8 cellular contexts compared by ENCODE assay signal in genomic region chr17:39926588-39927100, GRCh38. TPM values are rescaled to one million over a fixed set of nuclear protein-coding genes. Genes with fewer than 3 reads are reported as not detected.
DNase-seq lines count a peak whose midpoint lies in the region; ATAC-seq and TF ChIP-seq lines count a peak whose summit lies in the region.

No MANE protein-coding gene starts in this region.

- intact Hi-C loops in naive thymus-derived CD4-positive, alpha-beta T cell (cut with micrococcal nuclease) = loop anchor here (1.0 to 5.0 kb wide), 19 partner anchors 9 to 465 kb away; partner anchors contain the start of genes PSMD3 (in 2 of the 2), STARD3 (in 2 of the 2), CDK12 (in 1 of the 2) and IKZF3 (in 1 of the 2)
- intact Hi-C loops in testis (cut with DNase I; ENCODE audit: low total_unique reads) = no loop called here

- ATAC-seq in activated CD8-positive, alpha-beta memory T cell treated with anti-CD3 and anti-CD28 coated beads, Interleukin-2, amount 10 ng/mL, durations not matched to agents 7 days and 5 days = peak; percentile 64
- ATAC-seq in naive thymus-derived CD4-positive, alpha-beta T cell = peak; percentile 68

- 0 to 4% methylated on average over 5 to 15 of the region's 15 CpGs for WGBS in testis, 2 donors

- CTCF ChIA-PET in AG04449 (lab: Yijun Ruan, JAX) = interaction anchor here (0.6 to 1.9 kb wide), 6 partner anchors 11 to 53 kb away, joined by 3 to 11 read pairs (median 3); partner anchors contain the start of gene PSMD3
- CTCF ChIA-PET in activated CD8-positive, alpha-beta memory T cell treated with anti-CD3 and anti-CD28 coated beads, Interleukin-2, amount 10 ng/mL, durations not matched to agents 7 days and 5 days (lab: Charles Lee) = interaction anchor here (0.6 to 2.4 kb wide), 10 partner anchors 13 to 171 kb away, joined by 3 to 13 read pairs (median 3); partner anchors contain the start of gene PSMD3
- CTCF ChIA-PET in naive thymus-derived CD4-positive, alpha-beta T cell (lab: Charles Lee) = interaction anchor here (0.6 to 1.6 kb wide), 6 partner anchors 16 to 107 kb away, joined by 3 to 7 read pairs (median 3); partner anchors contain the start of gene PSMD3

- H3K27me3 Mint-ChIP-seq in activated CD8-positive, alpha-beta memory T cell treated with anti-CD3 and anti-CD28 coated beads, Interleukin-2, amount 10 ng/mL, durations not matched to agents 7 days and 5 days = no peaks in the 10 kb centered on the region
- H3K27me3 Mint-ChIP-seq in naive thymus-derived CD4-positive, alpha-beta T cell = no peaks in the 10 kb centered on the region

- H3K4me3 ChIP-seq in AG04449 (ENCODE audit: low read depth, low read length) (peak overlapping the region; percentile 82), epithelial cell of proximal tubule (ENCODE audit: low read depth, low read length) (peak overlapping the region; percentile 86), testis (peak overlapping the region; percentile 88 to 89)
- peak overlapping the region; percentile 82 for H3K4me3 ChIP-seq in naive thymus-derived CD4-positive, alpha-beta T cell (ENCODE audit: low read length)

- no peaks in the 10 kb centered on the region for H3K9me3 ChIP-seq in naive thymus-derived CD4-positive, alpha-beta T cell (ENCODE audit: control insufficient read depth in 2 of 3, low read length in 3 of 3)
- H3K9me3 ChIP-seq in testis = no peaks in the 10 kb centered on the region

- TF ChIP-seq POLR2A in GM18951 (IDR thresholded peaks at IDR 0.05; ENCODE audit: extremely low read depth, insufficient read depth, insufficient read length) (peak; percentile 30), testis (IDR thresholded peaks at IDR 0.05) (no peak)

- H3K36me3 Mint-ChIP-seq in activated CD8-positive, alpha-beta memory T cell treated with anti-CD3 and anti-CD28 coated beads, Interleukin-2, amount 10 ng/mL, durations not matched to agents 7 days and 5 days = peaks cover 31% of the 10 kb centered on the region
- H3K36me3 Mint-ChIP-seq in naive thymus-derived CD4-positive, alpha-beta T cell = peaks cover 8 to 37% (median 16%) of the 10 kb centered on the region in 5 donors

- H3K27me3 ChIP-seq in naive thymus-derived CD4-positive, alpha-beta T cell (ENCODE audit: control insufficient read depth in 2 of 2, insufficient read depth in 2 of 2, low read length in 2 of 2) = no peaks in the 10 kb centered on the region
- H3K27me3 ChIP-seq in testis = no peaks in the 10 kb centered on the region

- peaks cover 54 to 57% of the 10 kb centered on the region in 2 donors for H3K4me1 ChIP-seq in naive thymus-derived CD4-positive, alpha-beta T cell (ENCODE audit: control insufficient read depth in 2 of 2, insufficient read depth in 2 of 2, low read length in 2 of 2)
- H3K4me1 ChIP-seq in testis = peaks cover 18% of the 10 kb centered on the region

- peak overlapping the region; percentile 88 for H3K4me3 Mint-ChIP-seq in activated CD8-positive, alpha-beta memory T cell treated with anti-CD3 and anti-CD28 coated beads, Interleukin-2, amount 10 ng/mL, durations not matched to agents 7 days and 5 days
- H3K4me3 Mint-ChIP-seq in naive thymus-derived CD4-positive, alpha-beta T cell = peak overlapping the region; percentile 90 to 98 (median 92)

- POLR2A ChIA-PET in AG04449 (lab: Yijun Ruan, JAX) = no interaction called here
- POLR2A ChIA-PET in naive thymus-derived CD4-positive, alpha-beta T cell (lab: Charles Lee) = interaction anchor here (0.6 to 2.5 kb wide), 29 partner anchors 9 to 1051 kb away, joined by 3 to 14 read pairs (median 3); partner anchors contain the start of genes MIEN1 and PSMD3

- in situ Hi-C loops in GM18951 (cut with MboI; ENCODE audit: low sequenced_read_pairs, unreplicated experiment) = no loop called here

- H3K36me3 ChIP-seq in naive thymus-derived CD4-positive, alpha-beta T cell (ENCODE audit: control insufficient read depth in 2 of 3, insufficient read depth in 3 of 3, low read length in 3 of 3) = peaks cover 5 to 39% (median 15%) of the 10 kb centered on the region in 3 experiments
- no peaks in the 10 kb centered on the region for H3K36me3 ChIP-seq in testis (ENCODE audit: low read depth, missing control alignments)

- H3K4me1 Mint-ChIP-seq in activated CD8-positive, alpha-beta memory T cell treated with anti-CD3 and anti-CD28 coated beads, Interleukin-2, amount 10 ng/mL, durations not matched to agents 7 days and 5 days = peaks cover 67% of the 10 kb centered on the region
- peaks cover 20 to 65% (median 53%) of the 10 kb centered on the region in 7 donors for H3K4me1 Mint-ChIP-seq in naive thymus-derived CD4-positive, alpha-beta T cell

- TF ChIP-seq CTCF in AG04449 (IDR thresholded peaks at IDR 0.05; ENCODE audit: insufficient read depth, low read length, missing control alignments) = no peak
- TF ChIP-seq CTCF in epithelial cell of proximal tubule (conservative IDR thresholded peaks at IDR 0.05; ENCODE audit: low read depth, low read length) = no peak
- TF ChIP-seq CTCF in testis (IDR thresholded peaks at IDR 0.05) = no peak

- DNase-seq in AG04449 (ENCODE audit: low read depth, low spot score) = no peak
- DNase-seq in NAMALWA (ENCODE audit: low spot score) = peak; percentile 57
- DNase-seq in activated CD8-positive, alpha-beta memory T cell treated with anti-CD3 and anti-CD28 coated beads, Interleukin-2, amount 10 ng/mL, durations not matched to agents 7 days and 5 days = peak; percentile 89
- DNase-seq in epithelial cell of proximal tubule (ENCODE audit: low read depth) = no peak
- DNase-seq in naive thymus-derived CD4-positive, alpha-beta T cell = peak; percentile 26 to 82 (median 73)
- peak; percentile 42 for DNase-seq in testis
- DNase-seq in SW 1271 (lab: John Stamatoyannopoulos, UW) = no peak

- H3K27ac ChIP-seq in naive thymus-derived CD4-positive, alpha-beta T cell (ENCODE audit: low read depth, low read length) = peak overlapping the region; percentile 87
- peak overlapping the region; percentile 77 to 78 for H3K27ac ChIP-seq in testis

- peak overlapping the region; percentile 98 for H3K27ac Mint-ChIP-seq in activated CD8-positive, alpha-beta memory T cell treated with anti-CD3 and anti-CD28 coated beads, Interleukin-2, amount 10 ng/mL, durations not matched to agents 7 days and 5 days
- H3K27ac Mint-ChIP-seq in naive thymus-derived CD4-positive, alpha-beta T cell = peak overlapping the region; percentile 85 to 97 (median 93)

- H3K9me3 Mint-ChIP-seq in activated CD8-positive, alpha-beta memory T cell treated with anti-CD3 and anti-CD28 coated beads, Interleukin-2, amount 10 ng/mL, durations not matched to agents 7 days and 5 days (ENCODE audit: low read depth) = no peaks in the 10 kb centered on the region
- no peaks in the 10 kb centered on the region for H3K9me3 Mint-ChIP-seq in naive thymus-derived CD4-positive, alpha-beta T cell

RNA-seq across cellular contexts. Expression of gene ORMDL3, which starts 0.8 kb away (rescaled TPM):
- 100 to 1,000 TPM; 111 to 131 TPM for total RNA-seq in activated CD8-positive, alpha-beta memory T cell treated with anti-CD3 and anti-CD28 coated beads, Interleukin-2, amount 10 ng/mL, durations not matched to agents 7 days and 5 days
- 23.3 and 35.6 TPM in 2 replicates for total RNA-seq in epithelial cell of proximal tubule
- 100 to 1,000 TPM in 3 of 5 experiments, 10 to 100 TPM in 2; 77.6 to 205 (median 110) TPM for total RNA-seq in naive thymus-derived CD4-positive, alpha-beta T cell
- 100 to 1,000 TPM; 167 to 197 TPM for polyA plus RNA-seq in naive thymus-derived CD4-positive, alpha-beta T cell
- 10 to 100 TPM; 79.0 to 99.7 TPM for total RNA-seq in testis
- 77.6 TPM for polyA plus RNA-seq in testis (ENCODE audit: insufficient read depth, low read depth, low replicate concordance)

RNA-seq across cellular contexts. Expression of gene LRRC3C, which starts 0.9 kb away (rescaled TPM):
- total RNA-seq in activated CD8-positive, alpha-beta memory T cell treated with anti-CD3 and anti-CD28 coated beads, Interleukin-2, amount 10 ng/mL, durations not matched to agents 7 days and 5 days = not detected
- total RNA-seq in epithelial cell of proximal tubule (not detected in 2 replicates), testis (under 1 TPM in 1 of 2 donors, not detected in 1; 0.47 TPM)
- total RNA-seq in naive thymus-derived CD4-positive, alpha-beta T cell = under 1 TPM in 1 of 5 experiments, not detected in 4; 0.27 TPM
- not detected for polyA plus RNA-seq in naive thymus-derived CD4-positive, alpha-beta T cell
- polyA plus RNA-seq in testis (ENCODE audit: insufficient read depth, low read depth, low replicate concordance) = 0.78 TPM

RNA-seq across cellular contexts. Expression of gene GSDMB, which starts 8.2 kb away (rescaled TPM):
- 10 to 100 TPM; 37.8 to 51.0 TPM for total RNA-seq in activated CD8-positive, alpha-beta memory T cell treated with anti-CD3 and anti-CD28 coated beads, Interleukin-2, amount 10 ng/mL, durations not matched to agents 7 days and 5 days
- total RNA-seq in epithelial cell of proximal tubule (3.2 and 3.3 TPM in 2 replicates), testis (10 to 100 TPM; 14.2 to 21.7 TPM)
- total RNA-seq in naive thymus-derived CD4-positive, alpha-beta T cell = 10 to 100 TPM; 25.6 to 92.4 (median 53.8) TPM
- 1 to 10 TPM; 1.7 to 2.1 TPM for polyA plus RNA-seq in naive thymus-derived CD4-positive, alpha-beta T cell
- polyA plus RNA-seq in testis (ENCODE audit: insufficient read depth, low read depth, low replicate concordance) = 7.8 TPM

RNA-seq across cellular contexts. Expression of gene GSDMA, which starts 36.2 kb away (rescaled TPM):
- not detected for total RNA-seq in activated CD8-positive, alpha-beta memory T cell treated with anti-CD3 and anti-CD28 coated beads, Interleukin-2, amount 10 ng/mL, durations not matched to agents 7 days and 5 days
- 0.23 TPM in 1 of 2 replicates, not detected in the other for total RNA-seq in epithelial cell of proximal tubule
- 1 to 10 TPM in 1 of 5 experiments, under 1 TPM in 2, not detected in 2; 0.22 to 2.4 (median 0.75) TPM for total RNA-seq in naive thymus-derived CD4-positive, alpha-beta T cell
- polyA plus RNA-seq in naive thymus-derived CD4-positive, alpha-beta T cell = under 1 TPM; 0.61 to 0.69 TPM
- under 1 TPM in 1 of 2 donors, not detected in 1; 0.37 TPM for total RNA-seq in testis
- 0.34 TPM for polyA plus RNA-seq in testis (ENCODE audit: insufficient read depth, low read depth, low replicate concordance)

RNA-seq across cellular contexts. Expression of gene PSMD3, which starts 54.0 kb away (rescaled TPM):
- 100 to 1,000 TPM; 106 to 138 TPM for total RNA-seq in activated CD8-positive, alpha-beta memory T cell treated with anti-CD3 and anti-CD28 coated beads, Interleukin-2, amount 10 ng/mL, durations not matched to agents 7 days and 5 days
- total RNA-seq in epithelial cell of proximal tubule (106 and 191 TPM in 2 replicates), testis (100 to 1,000 TPM; 112 to 129 TPM)
- total RNA-seq in naive thymus-derived CD4-positive, alpha-beta T cell = 100 to 1,000 TPM in 1 of 5 experiments, 10 to 100 TPM in 4; 55.7 to 111 (median 68.9) TPM
- polyA plus RNA-seq in naive thymus-derived CD4-positive, alpha-beta T cell = 10 to 100 TPM; 44.6 to 53.1 TPM
- 128 TPM for polyA plus RNA-seq in testis (ENCODE audit: insufficient read depth, low read depth, low replicate concordance)

Comparison
In these comparisons a context has a peak if more than half of its experiments do, and no peak if none do; other contexts are left out.
1. DNase-seq: peak in NAMALWA (single experiment), activated CD8-positive, alpha-beta memory T cell treated with anti-CD3 and anti-CD28 coated beads, Interleukin-2, amount 10 ng/mL, durations not matched to agents 7 days and 5 days (single experiment), naive thymus-derived CD4-positive, alpha-beta T cell (9 of 9) and testis (single experiment); none in AG04449 (single experiment), epithelial cell of proximal tubule (single experiment) and SW 1271 (0 of 2).
2. Peak in every context shown above with its lines, with median percentiles within 50 percentile points of each other: H3K4me3 ChIP-seq.